In the genomic region with DNA sequence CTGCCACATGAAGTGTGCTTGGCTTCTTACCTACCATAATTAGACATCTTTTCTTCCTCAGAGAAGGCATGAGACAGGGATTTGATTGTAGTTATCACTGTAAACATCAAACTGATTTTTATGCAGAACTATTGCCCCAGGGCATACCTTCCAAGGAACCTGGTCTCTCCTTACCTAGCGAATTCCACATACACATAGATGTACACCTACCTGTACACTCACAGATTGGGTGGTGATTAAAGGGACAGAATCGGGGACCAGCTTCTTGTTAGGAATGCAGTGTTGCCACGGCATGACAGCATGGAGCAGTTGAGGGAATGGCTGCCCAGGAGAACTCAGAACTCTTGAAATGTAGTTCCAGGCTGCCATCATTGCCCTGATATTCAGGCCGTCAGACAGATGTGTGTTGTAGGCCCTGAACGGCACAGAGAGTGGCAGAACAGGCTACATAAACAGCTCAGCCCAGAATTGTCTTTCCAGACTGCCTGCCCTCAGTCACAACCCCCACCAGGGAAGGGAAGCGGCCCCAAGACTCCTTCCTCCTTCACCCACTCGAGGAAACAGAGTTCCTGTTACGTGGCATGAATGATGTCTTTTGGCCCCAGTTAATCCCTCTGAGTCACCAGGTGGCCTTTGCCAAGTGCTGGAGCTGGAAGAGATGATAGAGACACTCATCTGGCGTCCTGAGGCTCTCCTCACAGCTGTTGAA, we compare ENCODE assay signal across 1 cellular context.
TF ChIP-seq lines count a peak whose summit lies in the region.

No MANE protein-coding gene starts in this region.

TF ChIP-seq in K562, 482 proteins besides CTCF, POLR2A, EP300 and RAD21 (continues in another document):
- TF ChIP-seq, protein P1, sequence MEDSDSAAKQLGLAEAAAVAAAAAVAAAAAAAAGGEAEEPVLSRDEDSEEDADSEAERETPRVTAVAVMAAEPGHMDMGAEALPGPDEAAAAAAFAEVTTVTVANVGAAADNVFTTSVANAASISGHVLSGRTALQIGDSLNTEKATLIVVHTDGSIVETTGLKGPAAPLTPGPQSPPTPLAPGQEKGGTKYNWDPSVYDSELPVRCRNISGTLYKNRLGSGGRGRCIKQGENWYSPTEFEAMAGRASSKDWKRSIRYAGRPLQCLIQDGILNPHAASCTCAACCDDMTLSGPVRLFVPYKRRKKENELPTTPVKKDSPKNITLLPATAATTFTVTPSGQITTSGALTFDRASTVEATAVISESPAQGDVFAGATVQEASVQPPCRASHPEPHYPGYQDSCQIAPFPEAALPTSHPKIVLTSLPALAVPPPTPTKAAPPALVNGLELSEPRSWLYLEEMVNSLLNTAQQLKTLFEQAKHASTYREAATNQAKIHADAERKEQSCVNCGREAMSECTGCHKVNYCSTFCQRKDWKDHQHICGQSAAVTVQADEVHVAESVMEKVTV (CRISPR knock-in tag; IDR thresholded peaks at IDR 0.05) = no peak
- TF ChIP-seq ZEB2 (IDR thresholded peaks at IDR 0.05) (peak; percentile 24; the same call in 1 of the 2 replicates), TEAD4 (IDR thresholded peaks at IDR 0.05; ENCODE audit: low read length) (peak; percentile 54), TEAD4 (CRISPR knock-in tag; IDR thresholded peaks at IDR 0.05; ENCODE audit: borderline replicate concordance) (no peak), EWSR1 (IDR thresholded peaks at IDR 0.05; ENCODE audit: borderline replicate concordance, low read depth, partially characterized antibody) (no peak), ZNF766 (CRISPR knock-in tag; conservative IDR thresholded peaks at IDR 0.05) (0 out of 2 replicates have a peak, but pooled peaks have one; percentile 20), EP400 (IDR thresholded peaks at IDR 0.05) (peak; percentile 54), RBM22 (IDR thresholded peaks at IDR 0.05; ENCODE audit: low read depth, low read length, poor library complexity, severe bottlenecking) (no peak), TRIM24 (IDR thresholded peaks at IDR 0.05) (peak in 1 of 2 experiments; percentile 69; a peak in 1 of 4 replicates), MED1 (CRISPR knock-in tag; IDR thresholded peaks at IDR 0.05; ENCODE audit: borderline replicate concordance) (no peak), GATAD2A (IDR thresholded peaks at IDR 0.05) (0 out of 2 replicates have a peak, but pooled peaks have one; percentile 18), ZNF354B (CRISPR knock-in tag; IDR thresholded peaks at IDR 0.05) (no peak), PCBP1 (IDR thresholded peaks at IDR 0.05; ENCODE audit: low read depth, low read length, poor library complexity, severe bottlenecking) (no peak), ZNF644 (tag; IDR thresholded peaks at IDR 0.05; ENCODE audit: low read depth) (no peak), RBM25 (IDR thresholded peaks at IDR 0.05; ENCODE audit: low read depth, low read length, severe bottlenecking) (no peak), ZNF143 (CRISPR knock-in tag; IDR thresholded peaks at IDR 0.05) (no peak), NEUROD1 (IDR thresholded peaks at IDR 0.05; ENCODE audit: borderline replicate concordance, low read depth, low read length, partially characterized antibody) (peak; percentile 31), TAF1 (IDR thresholded peaks at IDR 0.05; ENCODE audit: control insufficient read depth, extremely low read depth, insufficient read depth, low read length, severe bottlenecking) (peak; percentile 17), DACH1 (IDR thresholded peaks at IDR 0.05; ENCODE audit: partially characterized antibody) (no peak), CREM (IDR thresholded peaks at IDR 0.05; ENCODE audit: low read depth) (peak; percentile 72; the same call in 1 of the 2 replicates), LCOR (CRISPR knock-in tag; IDR thresholded peaks at IDR 0.05) (peak; percentile 31; the same call in 1 of the 2 replicates), RCOR1 (IDR thresholded peaks at IDR 0.05; ENCODE audit: borderline replicate concordance in 1 of 2, low read depth in 2 of 2, low read length in 2 of 2) (0 out of 4 replicates have a peak, but pooled peaks of 1 of the 2 experiments have one; percentile 17), ARID1B (IDR thresholded peaks at IDR 0.05) (peak; percentile 42), GABPB2 (CRISPR knock-in tag; conservative IDR thresholded peaks at IDR 0.05) (no peak), NCOR1 (IDR thresholded peaks at IDR 0.05) (peak; percentile 17), ZNF589 (CRISPR knock-in tag; IDR thresholded peaks at IDR 0.05; ENCODE audit: low read depth) (0 out of 2 replicates have a peak, but pooled peaks have one; percentile 11), ETV1 (tag; conservative IDR thresholded peaks at IDR 0.05; ENCODE audit: low read depth) (0 out of 2 replicates have a peak, but pooled peaks have one; percentile 13), GABPB1 (CRISPR knock-in tag; IDR thresholded peaks at IDR 0.05) (no peak), MEIS2 (IDR thresholded peaks at IDR 0.05; ENCODE audit: partially characterized antibody) (peak; percentile 91), NFIX (CRISPR knock-in tag; IDR thresholded peaks at IDR 0.05; ENCODE audit: low read depth) (no peak), ZNF174 (CRISPR knock-in tag; IDR thresholded peaks at IDR 0.05) (no peak), SMARCE1 (IDR thresholded peaks at IDR 0.05) (peak; percentile 50; the same call in 1 of the 2 replicates), NFRKB (IDR thresholded peaks at IDR 0.05; ENCODE audit: low read depth) (0 out of 2 replicates have a peak, but pooled peaks have one; percentile 10), SPI1 (IDR thresholded peaks at IDR 0.05; ENCODE audit: borderline replicate concordance, low read depth, low read length) (peak; percentile 51; the same call in 1 of the 2 replicates), MYNN (IDR thresholded peaks at IDR 0.05) (peak; percentile 41; the same call in 1 of the 2 replicates), MYNN (CRISPR knock-in tag; IDR thresholded peaks at IDR 0.05) (no peak), CBFA2T2 (conservative IDR thresholded peaks at IDR 0.05) (peak; percentile 76), JUN (IDR thresholded peaks at IDR 0.05; ENCODE audit: borderline replicate concordance, low read depth, low read length) (peak; percentile 73; the same call in 1 of the 2 replicates), JUN (CRISPR knock-in tag; IDR thresholded peaks at IDR 0.05; ENCODE audit: borderline replicate concordance) (no peak), FOSL1 (tag; conservative IDR thresholded peaks at IDR 0.05) (peak; percentile 95), POLR2AphosphoS5 (IDR thresholded peaks at IDR 0.05; ENCODE audit: control insufficient read depth, insufficient read depth, low read depth, low read length) (peak; percentile 79), ZNF668 (CRISPR knock-in tag; IDR thresholded peaks at IDR 0.05) (no peak), SMARCA4 (IDR thresholded peaks at IDR 0.05) (peak; percentile 51), BHLHE40 (IDR thresholded peaks at IDR 0.05; ENCODE audit: low read length) (peak; percentile 42; the same call in 1 of the 2 replicates), ATF1 (CRISPR knock-in tag; IDR thresholded peaks at IDR 0.05) (no peak), ATF1 (tag; IDR thresholded peaks at IDR 0.05) (0 out of 2 replicates have a peak, but pooled peaks have one; percentile 15), MECOM (CRISPR knock-in tag; IDR thresholded peaks at IDR 0.05) (no peak), YY1 (IDR thresholded peaks at IDR 0.05; ENCODE audit: borderline replicate concordance in 1 of 3, control insufficient read depth in 1 of 3, extremely low read depth in 1 of 3, insufficient read depth in 3 of 3, insufficient read length in 1 of 3, insufficient replicate concordance in 2 of 3, low read depth in 1 of 3, low read length in 2 of 3) (peak in 1 of 3 experiments; percentile 8), NFIC (IDR thresholded peaks at IDR 0.05) (peak; percentile 72)
- TF ChIP-seq, protein P2, sequence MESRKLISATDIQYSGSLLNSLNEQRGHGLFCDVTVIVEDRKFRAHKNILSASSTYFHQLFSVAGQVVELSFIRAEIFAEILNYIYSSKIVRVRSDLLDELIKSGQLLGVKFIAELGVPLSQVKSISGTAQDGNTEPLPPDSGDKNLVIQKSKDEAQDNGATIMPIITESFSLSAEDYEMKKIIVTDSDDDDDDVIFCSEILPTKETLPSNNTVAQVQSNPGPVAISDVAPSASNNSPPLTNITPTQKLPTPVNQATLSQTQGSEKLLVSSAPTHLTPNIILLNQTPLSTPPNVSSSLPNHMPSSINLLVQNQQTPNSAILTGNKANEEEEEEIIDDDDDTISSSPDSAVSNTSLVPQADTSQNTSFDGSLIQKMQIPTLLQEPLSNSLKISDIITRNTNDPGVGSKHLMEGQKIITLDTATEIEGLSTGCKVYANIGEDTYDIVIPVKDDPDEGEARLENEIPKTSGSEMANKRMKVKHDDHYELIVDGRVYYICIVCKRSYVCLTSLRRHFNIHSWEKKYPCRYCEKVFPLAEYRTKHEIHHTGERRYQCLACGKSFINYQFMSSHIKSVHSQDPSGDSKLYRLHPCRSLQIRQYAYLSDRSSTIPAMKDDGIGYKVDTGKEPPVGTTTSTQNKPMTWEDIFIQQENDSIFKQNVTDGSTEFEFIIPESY (CRISPR knock-in tag; IDR thresholded peaks at IDR 0.05) = no peak
- TF ChIP-seq, protein P3, sequence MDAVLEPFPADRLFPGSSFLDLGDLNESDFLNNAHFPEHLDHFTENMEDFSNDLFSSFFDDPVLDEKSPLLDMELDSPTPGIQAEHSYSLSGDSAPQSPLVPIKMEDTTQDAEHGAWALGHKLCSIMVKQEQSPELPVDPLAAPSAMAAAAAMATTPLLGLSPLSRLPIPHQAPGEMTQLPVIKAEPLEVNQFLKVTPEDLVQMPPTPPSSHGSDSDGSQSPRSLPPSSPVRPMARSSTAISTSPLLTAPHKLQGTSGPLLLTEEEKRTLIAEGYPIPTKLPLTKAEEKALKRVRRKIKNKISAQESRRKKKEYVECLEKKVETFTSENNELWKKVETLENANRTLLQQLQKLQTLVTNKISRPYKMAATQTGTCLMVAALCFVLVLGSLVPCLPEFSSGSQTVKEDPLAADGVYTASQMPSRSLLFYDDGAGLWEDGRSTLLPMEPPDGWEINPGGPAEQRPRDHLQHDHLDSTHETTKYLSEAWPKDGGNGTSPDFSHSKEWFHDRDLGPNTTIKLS (IDR thresholded peaks at IDR 0.05; ENCODE audit: borderline replicate concordance, low read depth) = peak; percentile 86; the same call in 1 of the 2 replicates
- TF ChIP-seq, protein P4, sequence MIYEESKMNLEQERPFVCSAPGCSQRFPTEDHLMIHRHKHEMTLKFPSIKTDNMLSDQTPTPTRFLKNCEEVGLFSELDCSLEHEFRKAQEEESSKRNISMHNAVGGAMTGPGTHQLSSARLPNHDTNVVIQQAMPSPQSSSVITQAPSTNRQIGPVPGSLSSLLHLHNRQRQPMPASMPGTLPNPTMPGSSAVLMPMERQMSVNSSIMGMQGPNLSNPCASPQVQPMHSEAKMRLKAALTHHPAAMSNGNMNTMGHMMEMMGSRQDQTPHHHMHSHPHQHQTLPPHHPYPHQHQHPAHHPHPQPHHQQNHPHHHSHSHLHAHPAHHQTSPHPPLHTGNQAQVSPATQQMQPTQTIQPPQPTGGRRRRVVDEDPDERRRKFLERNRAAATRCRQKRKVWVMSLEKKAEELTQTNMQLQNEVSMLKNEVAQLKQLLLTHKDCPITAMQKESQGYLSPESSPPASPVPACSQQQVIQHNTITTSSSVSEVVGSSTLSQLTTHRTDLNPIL (CRISPR knock-in tag; IDR thresholded peaks at IDR 0.05) = no peak
- TF ChIP-seq, protein P5, sequence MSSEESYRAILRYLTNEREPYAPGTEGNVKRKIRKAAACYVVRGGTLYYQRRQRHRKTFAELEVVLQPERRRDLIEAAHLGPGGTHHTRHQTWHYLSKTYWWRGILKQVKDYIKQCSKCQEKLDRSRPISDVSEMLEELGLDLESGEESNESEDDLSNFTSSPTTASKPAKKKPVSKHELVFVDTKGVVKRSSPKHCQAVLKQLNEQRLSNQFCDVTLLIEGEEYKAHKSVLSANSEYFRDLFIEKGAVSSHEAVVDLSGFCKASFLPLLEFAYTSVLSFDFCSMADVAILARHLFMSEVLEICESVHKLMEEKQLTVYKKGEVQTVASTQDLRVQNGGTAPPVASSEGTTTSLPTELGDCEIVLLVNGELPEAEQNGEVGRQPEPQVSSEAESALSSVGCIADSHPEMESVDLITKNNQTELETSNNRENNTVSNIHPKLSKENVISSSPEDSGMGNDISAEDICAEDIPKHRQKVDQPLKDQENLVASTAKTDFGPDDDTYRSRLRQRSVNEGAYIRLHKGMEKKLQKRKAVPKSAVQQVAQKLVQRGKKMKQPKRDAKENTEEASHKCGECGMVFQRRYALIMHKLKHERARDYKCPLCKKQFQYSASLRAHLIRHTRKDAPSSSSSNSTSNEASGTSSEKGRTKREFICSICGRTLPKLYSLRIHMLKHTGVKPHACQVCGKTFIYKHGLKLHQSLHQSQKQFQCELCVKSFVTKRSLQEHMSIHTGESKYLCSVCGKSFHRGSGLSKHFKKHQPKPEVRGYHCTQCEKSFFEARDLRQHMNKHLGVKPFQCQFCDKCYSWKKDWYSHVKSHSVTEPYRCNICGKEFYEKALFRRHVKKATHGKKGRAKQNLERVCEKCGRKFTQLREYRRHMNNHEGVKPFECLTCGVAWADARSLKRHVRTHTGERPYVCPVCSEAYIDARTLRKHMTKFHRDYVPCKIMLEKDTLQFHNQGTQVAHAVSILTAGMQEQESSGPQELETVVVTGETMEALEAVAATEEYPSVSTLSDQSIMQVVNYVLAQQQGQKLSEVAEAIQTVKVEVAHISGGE (CRISPR knock-in tag; IDR thresholded peaks at IDR 0.05) = no peak
- TF ChIP-seq, protein P6, sequence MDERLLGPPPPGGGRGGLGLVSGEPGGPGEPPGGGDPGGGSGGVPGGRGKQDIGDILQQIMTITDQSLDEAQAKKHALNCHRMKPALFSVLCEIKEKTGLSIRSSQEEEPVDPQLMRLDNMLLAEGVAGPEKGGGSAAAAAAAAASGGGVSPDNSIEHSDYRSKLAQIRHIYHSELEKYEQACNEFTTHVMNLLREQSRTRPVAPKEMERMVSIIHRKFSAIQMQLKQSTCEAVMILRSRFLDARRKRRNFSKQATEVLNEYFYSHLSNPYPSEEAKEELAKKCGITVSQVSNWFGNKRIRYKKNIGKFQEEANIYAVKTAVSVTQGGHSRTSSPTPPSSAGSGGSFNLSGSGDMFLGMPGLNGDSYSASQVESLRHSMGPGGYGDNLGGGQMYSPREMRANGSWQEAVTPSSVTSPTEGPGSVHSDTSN (CRISPR knock-in tag; IDR thresholded peaks at IDR 0.05; ENCODE audit: low read depth) = no peak
- TF ChIP-seq, protein P6 (tag; conservative IDR thresholded peaks at IDR 0.05; ENCODE audit: low read depth) = peak; percentile 79
- TF ChIP-seq, protein P7, sequence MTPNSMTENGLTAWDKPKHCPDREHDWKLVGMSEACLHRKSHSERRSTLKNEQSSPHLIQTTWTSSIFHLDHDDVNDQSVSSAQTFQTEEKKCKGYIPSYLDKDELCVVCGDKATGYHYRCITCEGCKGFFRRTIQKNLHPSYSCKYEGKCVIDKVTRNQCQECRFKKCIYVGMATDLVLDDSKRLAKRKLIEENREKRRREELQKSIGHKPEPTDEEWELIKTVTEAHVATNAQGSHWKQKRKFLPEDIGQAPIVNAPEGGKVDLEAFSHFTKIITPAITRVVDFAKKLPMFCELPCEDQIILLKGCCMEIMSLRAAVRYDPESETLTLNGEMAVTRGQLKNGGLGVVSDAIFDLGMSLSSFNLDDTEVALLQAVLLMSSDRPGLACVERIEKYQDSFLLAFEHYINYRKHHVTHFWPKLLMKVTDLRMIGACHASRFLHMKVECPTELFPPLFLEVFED (CRISPR knock-in tag; conservative IDR thresholded peaks at IDR 0.05) = no peak
